2 cellular contexts compared by ENCODE assay signal in genomic region chr7:152571031-152571430, GRCh38.
TF ChIP-seq lines count a peak whose summit lies in the region.

No MANE protein-coding gene starts in this region.

TF ChIP-seq in K562, 482 proteins besides CTCF, POLR2A, EP300 and RAD21 (continued from another document):
- TF ChIP-seq SMAD1 (IDR thresholded peaks at IDR 0.05; ENCODE audit: low read depth, low read length, partially characterized antibody) (no peak), ZNF184 (CRISPR knock-in tag; IDR thresholded peaks at IDR 0.05) (no peak), ZNF766 (CRISPR knock-in tag; conservative IDR thresholded peaks at IDR 0.05) (no peak)

TF ChIP-seq in GM23338, 12 proteins besides CTCF, POLR2A, EP300 and RAD21:
- TF ChIP-seq ZNF462 (CRISPR knock-in tag; IDR thresholded peaks at IDR 0.05), result no peak
- no peak for TF ChIP-seq JUNB (IDR thresholded peaks at IDR 0.05; ENCODE audit: unreplicated experiment)
- TF ChIP-seq CREB1 (CRISPR knock-in tag; IDR thresholded peaks at IDR 0.05; ENCODE audit: low read depth), result no peak
- no peak for TF ChIP-seq POLR2AphosphoS5 (IDR thresholded peaks at IDR 0.05; ENCODE audit: low read depth)
- no peak for TF ChIP-seq EZH2 (IDR thresholded peaks at IDR 0.05; ENCODE audit: low read depth, unreplicated experiment)
- TF ChIP-seq ZNF331 (CRISPR knock-in tag; IDR thresholded peaks at IDR 0.05; ENCODE audit: low read depth), result no peak
- TF ChIP-seq NANOG (IDR thresholded peaks at IDR 0.05; ENCODE audit: borderline replicate concordance), result no peak
- no peak for TF ChIP-seq ZNF114 (CRISPR knock-in tag; IDR thresholded peaks at IDR 0.05)
- TF ChIP-seq REST (IDR thresholded peaks at IDR 0.05; ENCODE audit: unreplicated experiment), result no peak
